ENCODE assay signal across 18 cellular contexts in genomic region chr2:40325111-40325510, GRCh38.
DNase-seq lines count a peak whose midpoint lies in the region; ATAC-seq and TF ChIP-seq lines count a peak whose summit lies in the region.
"Had no signal": no experiment of that assay in that cellular context is flagged by ENCODE, and none has a peak within 500 bp of the region (broad histone marks: within the 10 kb centered on the region; RNA-seq: fewer than 3 reads in every experiment).

No MANE protein-coding gene starts in this region.

- no peak for TF ChIP-seq POLR2A in IMR-90 (IDR thresholded peaks at IDR 0.05; ENCODE audit: low read depth, low read length)
- TF ChIP-seq POLR2A in breast epithelium (IDR thresholded peaks at IDR 0.05): no peak

- H3K9me2 ChIP-seq in GM23338 (ENCODE audit: insufficient read depth): no peaks in the 10 kb centered on the region

- no peak overlapping the region for H4K91ac ChIP-seq in IMR-90 (ENCODE audit: insufficient read depth, low read depth, low read length)

- H3K27ac Mint-ChIP-seq in GM23338: no peak overlapping the region
- H3K27ac Mint-ChIP-seq: CD8-positive, alpha-beta memory T cell had no signal

- no peak overlapping the region for H4K5ac ChIP-seq in IMR-90 (ENCODE audit: low read depth, low read length)

- no peak overlapping the region for H2AK5ac ChIP-seq in IMR-90 (ENCODE audit: low read depth, low read length)

- no peak overlapping the region for H3K4me3 ChIP-seq in IMR-90 (ENCODE audit: insufficient read depth, low read depth, low read length)
- no peak overlapping the region for H3K4me3 ChIP-seq in tibial artery
- H3K4me3 ChIP-seq in GM23338: no peak overlapping the region
- no peak overlapping the region for H3K4me3 ChIP-seq in breast epithelium
- H3K4me3 ChIP-seq in HAP-1: no peak overlapping the region
- H3K4me3 ChIP-seq: BLaER1, SJCRH30 had no signal

- no peak for DNase-seq in IMR-90
- DNase-seq in astrocyte of the hippocampus (ENCODE audit: low read depth, low spot score): peak; percentile 46
- DNase-seq in kidney tubule cell (ENCODE audit: low spot score): peak; percentile 87
- DNase-seq in tibial artery: no peak
- DNase-seq in GM23338 (ENCODE audit: low spot score): no peak
- DNase-seq in breast epithelium (ENCODE audit: low spot score in 2 of 2): no peak
- no peak for DNase-seq in NOMO-1 treated with dmso at 0.1 percent for 144 hours (lab: John Stamatoyannopoulos, UW; ENCODE audit: unreplicated experiment)
- no peak for DNase-seq in HAP-1 (ENCODE audit: low spot score in 2 of 2)
- DNase-seq: CD8-positive, alpha-beta memory T cell; H9; KBM-7; NCI-H1048; NCI-H1694; NCI-H2107; NCI-H446 treated with DMSO at 0.1 percent for 48 hours; NCI-H748 treated with DMSO at 0.1 percent for 48 hours; SJCRH30 had no signal

- BruUV-seq in IMR-90 (replicated peaks; lab: Mats Ljungman, UMichigan): no TSS peak

- H3K9me1 ChIP-seq in IMR-90 (ENCODE audit: insufficient read depth, low read length): peaks cover 7% of the 10 kb centered on the region

- TF ChIP-seq CTCF in IMR-90 (conservative IDR thresholded peaks at IDR 0.05; ENCODE audit: low read depth, low read length) (no peak), tibial artery (IDR thresholded peaks at IDR 0.05) (no peak), GM23338 (conservative IDR thresholded peaks at IDR 0.05; ENCODE audit: low read depth in 2 of 2) (no peak), breast epithelium (IDR thresholded peaks at IDR 0.05) (no peak)

- intact Hi-C loops in IMR-90 (cut with micrococcal nuclease): no loop called here
- intact Hi-C loops in tibial artery (cut with DNase I; ENCODE audit: low total_unique reads): no loop called here
- intact Hi-C loops in breast epithelium (cut with DNase I; ENCODE audit: low total_unique reads): no loop called here

- CTCF ChIA-PET in IMR-90 (lab: Yijun Ruan, JAX): no interaction called here

- H3K79me2 ChIP-seq in GM23338 (replicated peaks; ENCODE audit: insufficient read depth): no peaks in the 10 kb centered on the region

- H3K36me3 Mint-ChIP-seq in GM23338 (ENCODE audit: low read depth): no peaks in the 10 kb centered on the region
- H3K36me3 Mint-ChIP-seq: CD8-positive, alpha-beta memory T cell had no signal

- no peak overlapping the region for H2BK20ac ChIP-seq in IMR-90 (ENCODE audit: low read depth, low read length)

- peaks cover 8% of the 10 kb centered on the region for H3K4me1 ChIP-seq in IMR-90 (ENCODE audit: control insufficient read depth, insufficient read depth, low read length)
- H3K4me1 ChIP-seq in tibial artery: peaks cover 0 to 45% (median 13%) of the 10 kb centered on the region in 4 donors
- H3K4me1 ChIP-seq in GM23338 (ENCODE audit: insufficient read depth): peaks cover 7% of the 10 kb centered on the region; the same call in 1 of the 2 replicates
- no peaks in the 10 kb centered on the region for H3K4me1 ChIP-seq in breast epithelium
- no peaks in the 10 kb centered on the region for H3K4me1 ChIP-seq in HAP-1

- peaks cover 17 to 19% of the 10 kb centered on the region in 2 experiments; a peak in 3 of 4 replicates for H3K79me1 ChIP-seq in IMR-90 (ENCODE audit: low read depth in 1 of 2, low read length in 2 of 2)

- no peak overlapping the region for H4K8ac ChIP-seq in IMR-90 (ENCODE audit: low read depth in 2 of 2, low read length in 2 of 2)

- peak overlapping the region; percentile 74; the same call in 1 of the 2 replicates for H3K18ac ChIP-seq in IMR-90 (ENCODE audit: low read depth, low read length)

- H3K56ac ChIP-seq in IMR-90 (ENCODE audit: extremely low read depth, insufficient read depth, low read length): no peak overlapping the region

- H2BK5ac ChIP-seq in IMR-90 (ENCODE audit: low read depth, low read length, poor library complexity, severe bottlenecking): no peak overlapping the region

- H2AFZ ChIP-seq in IMR-90 (replicated peaks; ENCODE audit: low read length, poor library complexity): no peak overlapping the region
- no peak overlapping the region for H2AFZ ChIP-seq in GM23338

- no peaks in the 10 kb centered on the region for H3K9me3 Mint-ChIP-seq in GM23338
- H3K9me3 Mint-ChIP-seq: CD8-positive, alpha-beta memory T cell; H9 had no signal

- peak overlapping the region; percentile 10; the same call in 1 of the 2 replicates for H3K4ac ChIP-seq in IMR-90 (ENCODE audit: low read depth, low read length)

- dilution Hi-C loops in IMR-90 (cut with HindIII; ENCODE audit: low sequenced_read_pairs, unreplicated experiment): no loop called here

- ATAC-seq in IMR-90 (ENCODE audit: low read depth) (no peak), GM23338 (no peak)

- H3K4me2 ChIP-seq in IMR-90 (ENCODE audit: low read depth, low read length) (no peak overlapping the region), GM23338 (no peak overlapping the region)

- no peaks in the 10 kb centered on the region; the same call in 2 of the 3 replicates for H3K4me1 Mint-ChIP-seq in GM23338
- H3K4me1 Mint-ChIP-seq: CD8-positive, alpha-beta memory T cell; H9 had no signal

- H3K14ac ChIP-seq in IMR-90 (replicated peaks; ENCODE audit: low read depth, low read length): no peak overlapping the region; the same call in 1 of the 2 replicates

- no peaks in the 10 kb centered on the region for H3K27me3 Mint-ChIP-seq in GM23338 (ENCODE audit: insufficient read depth, low read depth, poor library complexity)
- H3K27me3 Mint-ChIP-seq: CD8-positive, alpha-beta memory T cell had no signal

- no peak overlapping the region for H2BK120ac ChIP-seq in IMR-90 (ENCODE audit: low read depth, low read length)

- no peak overlapping the region; the same call in 1 of the 2 replicates for H3K23ac ChIP-seq in IMR-90 (ENCODE audit: low read depth, low read length)

- no peaks in the 10 kb centered on the region for H3K9me3 ChIP-seq in IMR-90 (ENCODE audit: control insufficient read depth, insufficient read depth, low read length)
- H3K9me3 ChIP-seq in tibial artery: no peaks in the 10 kb centered on the region
- H3K9me3 ChIP-seq in breast epithelium: no peaks in the 10 kb centered on the region
- H3K9me3 ChIP-seq in HAP-1: no peaks in the 10 kb centered on the region

- H3K4me3 Mint-ChIP-seq in GM23338: no peak overlapping the region
- H3K4me3 Mint-ChIP-seq: CD8-positive, alpha-beta memory T cell; H9 had no signal

- H3K9ac ChIP-seq in IMR-90 (ENCODE audit: low read depth, low read length): no peak overlapping the region
- H3K9ac ChIP-seq: BLaER1 had no signal

- no peaks in the 10 kb centered on the region for H4K20me1 ChIP-seq in IMR-90 (ENCODE audit: insufficient read depth, low read length)
- H4K20me1 ChIP-seq in GM23338 (replicated peaks; ENCODE audit: insufficient read depth): no peaks in the 10 kb centered on the region
- H4K20me1 ChIP-seq: BLaER1 had no signal

- no peaks in the 10 kb centered on the region for H3K27me3 ChIP-seq in IMR-90 (ENCODE audit: control insufficient read depth, insufficient read depth, low read length)
- no peaks in the 10 kb centered on the region for H3K27me3 ChIP-seq in tibial artery
- no peaks in the 10 kb centered on the region for H3K27me3 ChIP-seq in GM23338 (ENCODE audit: insufficient read depth)
- H3K27me3 ChIP-seq in breast epithelium: no peaks in the 10 kb centered on the region
- H3K27me3 ChIP-seq in HAP-1 (ENCODE audit: low read depth): no peaks in the 10 kb centered on the region
- H3K27me3 ChIP-seq: BLaER1, SJCRH30 had no signal

- POLR2A ChIA-PET in IMR-90 (lab: Charles Lee; ENCODE audit: unreplicated experiment): no interaction called here

- TF ChIP-seq RAD21 in IMR-90 (IDR thresholded peaks at IDR 0.05; ENCODE audit: low read length): no peak

- H3F3A ChIP-seq in GM23338 (replicated peaks; ENCODE audit: low read depth): no peaks in the 10 kb centered on the region

- no peak overlapping the region for H2BK15ac ChIP-seq in IMR-90 (ENCODE audit: low read depth, low read length)

- in situ Hi-C loops in IMR-90 (cut with MboI; ENCODE audit: low sequenced_read_pairs): no loop called here
- in situ Hi-C loops in HAP-1 (cut with MboI; ENCODE audit: low sequenced_read_pairs): no loop called here

- H2AK9ac ChIP-seq in IMR-90 (replicated peaks; ENCODE audit: low read depth, low read length, poor library complexity): no peak overlapping the region

- H3K36me3 ChIP-seq in IMR-90 (ENCODE audit: control insufficient read depth, insufficient read depth, low read length): no peaks in the 10 kb centered on the region
- no peaks in the 10 kb centered on the region for H3K36me3 ChIP-seq in tibial artery
- no peaks in the 10 kb centered on the region for H3K36me3 ChIP-seq in GM23338 (ENCODE audit: insufficient read depth)
- H3K36me3 ChIP-seq in breast epithelium: no peaks in the 10 kb centered on the region
- H3K36me3 ChIP-seq in HAP-1 (replicated peaks): no peaks in the 10 kb centered on the region
- H3K36me3 ChIP-seq: SJCRH30 had no signal

- H3K27ac ChIP-seq in IMR-90 (ENCODE audit: insufficient read depth, low read length): no peak overlapping the region
- peak overlapping the region; percentile 48 to 59 for H3K27ac ChIP-seq in tibial artery
- no peak overlapping the region for H3K27ac ChIP-seq in GM23338 (ENCODE audit: low read depth)
- H3K27ac ChIP-seq in breast epithelium: no peak overlapping the region
- H3K27ac ChIP-seq: BLaER1, SJCRH30 had no signal

TF ChIP-seq in IMR-90, 13 proteins besides CTCF, POLR2A, EP300 and RAD21 (continues in another document):
- no peak for TF ChIP-seq SMC3 (IDR thresholded peaks at IDR 0.05; ENCODE audit: low read depth, low read length)
- no peak for TF ChIP-seq MAFK (IDR thresholded peaks at IDR 0.05; ENCODE audit: low read depth, low read length)
- no peak for TF ChIP-seq MXI1 (IDR thresholded peaks at IDR 0.05; ENCODE audit: borderline replicate concordance, low read depth, low read length)
- no peak for TF ChIP-seq MAZ (IDR thresholded peaks at IDR 0.05; ENCODE audit: borderline replicate concordance, low read depth, low read length)
- no peak for TF ChIP-seq RFX5 (IDR thresholded peaks at IDR 0.05; ENCODE audit: low read depth, low read length)
- TF ChIP-seq RCOR1 (IDR thresholded peaks at IDR 0.05; ENCODE audit: insufficient replicate concordance, low read length): no peak
- TF ChIP-seq CEBPB (IDR thresholded peaks at IDR 0.05; ENCODE audit: low read depth, low read length): no peak
- TF ChIP-seq NFE2L2 (IDR thresholded peaks at IDR 0.05; ENCODE audit: low read depth, low read length): no peak

Comparison
In these comparisons a context has a peak if more than half of its experiments do, and no peak if none do; other contexts are left out.
1. DNase-seq: peak in astrocyte of the hippocampus (single experiment) and kidney tubule cell (single experiment); none in IMR-90 (single experiment), tibial artery (0 of 2), GM23338 (single experiment), breast epithelium (0 of 2), NOMO-1 treated with dmso at 0.1 percent for 144 hours (single experiment) and HAP-1 (0 of 2).
2. H3K27ac ChIP-seq: peak in tibial artery (2 of 2); none in IMR-90 (single experiment), GM23338 (single experiment) and breast epithelium (0 of 2).